In the genomic region with DNA sequence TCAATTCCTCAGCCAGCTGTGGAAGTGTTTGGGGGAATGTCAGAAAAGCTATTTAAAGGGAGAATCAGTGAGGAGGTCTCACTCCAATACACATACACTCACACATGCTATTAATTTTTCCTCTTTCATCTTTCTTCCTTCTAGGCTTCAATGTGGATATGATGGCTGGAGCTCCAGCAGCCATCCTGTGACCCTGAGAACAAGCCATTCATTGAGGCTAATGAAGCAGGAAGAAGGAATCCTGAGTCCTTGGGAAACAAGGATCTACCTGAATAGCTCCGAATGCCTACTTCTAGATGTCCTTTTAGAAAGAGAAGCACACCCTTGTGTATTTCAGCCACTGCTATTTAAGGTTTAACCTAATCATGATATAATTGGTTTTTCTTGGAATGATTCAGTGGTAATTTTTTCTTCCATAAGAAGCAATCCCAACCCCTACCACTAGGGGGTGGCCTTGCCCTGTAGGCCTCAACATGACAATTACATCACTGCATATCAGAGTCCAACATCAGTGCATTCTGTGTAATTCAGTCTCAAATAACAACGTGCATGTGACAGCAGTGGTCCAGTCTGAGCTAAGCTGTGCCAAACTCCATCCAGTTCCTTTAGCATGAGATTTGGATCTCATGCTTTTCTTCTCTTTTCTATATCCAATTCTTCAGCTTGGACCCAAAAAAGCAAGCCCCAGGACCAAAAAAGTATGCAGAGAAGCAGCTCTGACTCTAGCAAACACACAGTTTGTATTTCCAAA, we compare ENCODE assay signal across 8 cellular contexts.
A peak's percentile ranks its signal among the peaks of the same experiment; 100 is the strongest.
DNase-seq lines count a peak whose midpoint lies in the region; ATAC-seq and TF ChIP-seq lines count a peak whose summit lies in the region.

No MANE protein-coding gene starts in this region.

- H3K9me2 ChIP-seq in OCI-LY7 (ENCODE audit: insufficient read depth, low read length): no peaks in the 10 kb centered on the region

- no peaks in the 10 kb centered on the region for H3K79me2 ChIP-seq in OCI-LY7 (ENCODE audit: insufficient read depth, low read depth, low read length)

- peak overlapping the region; percentile 83 for H3K27ac Mint-ChIP-seq in activated T-cell treated with anti-CD3 and anti-CD28 coated beads, Interleukin-2, amount 50 U/mL, for 24 hours

- H3K9me3 Mint-ChIP-seq in activated T-cell treated with anti-CD3 and anti-CD28 coated beads, Interleukin-2, amount 50 U/mL, for 24 hours: no peaks in the 10 kb centered on the region

- peak; percentile 65 for DNase-seq in OCI-LY7 (ENCODE audit: low spot score)
- DNase-seq in activated T-cell treated with anti-CD3 and anti-CD28 coated beads, Interleukin-2, amount 50 U/mL, for 24 hours: peak; percentile 60
- DNase-seq in fibroblast of gingiva (ENCODE audit: low read depth): peak; percentile 72
- peak; percentile 71 for DNase-seq in testis

- POLR2A ChIA-PET in OCI-LY7 (lab: Charles Lee): interaction anchor here (0.5 to 3.0 kb wide), 6 partner anchors 21 to 243 kb away, joined by 3 to 7 read pairs (median 3); no protein-coding TSS in a partner anchor

- no peaks in the 10 kb centered on the region for H3K36me3 Mint-ChIP-seq in activated T-cell treated with anti-CD3 and anti-CD28 coated beads, Interleukin-2, amount 50 U/mL, for 24 hours (ENCODE audit: low read depth)

- H3K27ac ChIP-seq in C4-2B (no peak overlapping the region), OCI-LY7 (ENCODE audit: low read depth, low read length, poor library complexity, severe bottlenecking) (no peak overlapping the region), neutrophil (no peak overlapping the region), testis (peak overlapping the region in 1 of 2 donors; percentile 21)

- no peaks in the 10 kb centered on the region for H3K4me1 ChIP-seq in OCI-LY7 (ENCODE audit: insufficient read depth, low read length, poor library complexity, severe bottlenecking)
- H3K4me1 ChIP-seq in neutrophil (ENCODE audit: control insufficient read depth in 1 of 2, insufficient read depth in 1 of 2, low read depth in 1 of 2, low read length in 1 of 2): no peaks in the 10 kb centered on the region
- H3K4me1 ChIP-seq in testis: no peaks in the 10 kb centered on the region

- no peak for TF ChIP-seq POLR2A in testis (IDR thresholded peaks at IDR 0.05)

- H3K9me3 ChIP-seq in OCI-LY7 (ENCODE audit: low read length) (no peaks in the 10 kb centered on the region), neutrophil (no peaks in the 10 kb centered on the region), testis (no peaks in the 10 kb centered on the region)

- TF ChIP-seq CTCF in C4-2B (conservative IDR thresholded peaks at IDR 0.05) (peak; percentile 98), OCI-LY7 (conservative IDR thresholded peaks at IDR 0.05; ENCODE audit: low read length) (peak; percentile 93), neutrophil (IDR thresholded peaks at IDR 0.05) (peak; percentile 85), testis (IDR thresholded peaks at IDR 0.05) (peak; percentile 92 to 98 (median 97))

- 25 to 26% methylated on average over 2 of the region's 2 CpGs for WGBS in testis, 2 donors

- peaks cover 42% of the 10 kb centered on the region for H3K4me1 Mint-ChIP-seq in activated T-cell treated with anti-CD3 and anti-CD28 coated beads, Interleukin-2, amount 50 U/mL, for 24 hours (ENCODE audit: low read depth)

- H3K4me2 ChIP-seq in OCI-LY7 (ENCODE audit: low read length): peak overlapping the region; percentile 25

- BruUV-seq in OCI-LY7 (replicated peaks; lab: Mats Ljungman, UMichigan): no TSS peak

- H3K36me3 ChIP-seq in OCI-LY7 (ENCODE audit: insufficient read depth, low read length) (no peaks in the 10 kb centered on the region), neutrophil (no peaks in the 10 kb centered on the region), testis (ENCODE audit: low read depth, missing control alignments) (no peaks in the 10 kb centered on the region)

- H3K27me3 ChIP-seq in neutrophil (no peaks in the 10 kb centered on the region), testis (no peaks in the 10 kb centered on the region)

- H3K27me3 Mint-ChIP-seq in activated T-cell treated with anti-CD3 and anti-CD28 coated beads, Interleukin-2, amount 50 U/mL, for 24 hours: no peaks in the 10 kb centered on the region

- ATAC-seq in GM19035 (IDR thresholded peaks at IDR 0.05; ENCODE audit: unreplicated experiment): peak; percentile 51
- ATAC-seq in HG03565 (IDR thresholded peaks at IDR 0.05; ENCODE audit: unreplicated experiment): peak; percentile 42

- CTCF ChIA-PET in OCI-LY7 (lab: Charles Lee; ENCODE audit: unreplicated experiment): interaction anchor here (0.5 to 2.0 kb wide), 3 partner anchors 244 to 1895 kb away, joined by 3 to 18 read pairs (median 7); no protein-coding TSS in a partner anchor

- intact Hi-C loops in OCI-LY7 (cut with micrococcal nuclease; ENCODE audit: unreplicated experiment): loop anchor here (1.0 to 2.0 kb wide), 3 partner anchors 95 to 405 kb away; a partner anchor contains a TSS
- intact Hi-C loops in testis (cut with DNase I; ENCODE audit: low total_unique reads): loop anchor here (10.0 kb wide), 1 partner anchor 249 kb away; no protein-coding TSS in a partner anchor

- H3K4me3 ChIP-seq in OCI-LY7 (ENCODE audit: low read depth, low read length, poor library complexity, severe bottlenecking) (no peak overlapping the region), neutrophil (ENCODE audit: low read depth in 1 of 2, low read length in 1 of 2) (no peak overlapping the region), testis (no peak overlapping the region)

- peak overlapping the region; percentile 44 for H2AFZ ChIP-seq in OCI-LY7 (ENCODE audit: low read length)

- H4K20me1 ChIP-seq in OCI-LY7 (ENCODE audit: insufficient read depth, low read length): no peaks in the 10 kb centered on the region

- no peak overlapping the region for H3K4me3 Mint-ChIP-seq in activated T-cell treated with anti-CD3 and anti-CD28 coated beads, Interleukin-2, amount 50 U/mL, for 24 hours
